Comparison of ENCODE assay signal across 8 cellular contexts in the genomic region with DNA sequence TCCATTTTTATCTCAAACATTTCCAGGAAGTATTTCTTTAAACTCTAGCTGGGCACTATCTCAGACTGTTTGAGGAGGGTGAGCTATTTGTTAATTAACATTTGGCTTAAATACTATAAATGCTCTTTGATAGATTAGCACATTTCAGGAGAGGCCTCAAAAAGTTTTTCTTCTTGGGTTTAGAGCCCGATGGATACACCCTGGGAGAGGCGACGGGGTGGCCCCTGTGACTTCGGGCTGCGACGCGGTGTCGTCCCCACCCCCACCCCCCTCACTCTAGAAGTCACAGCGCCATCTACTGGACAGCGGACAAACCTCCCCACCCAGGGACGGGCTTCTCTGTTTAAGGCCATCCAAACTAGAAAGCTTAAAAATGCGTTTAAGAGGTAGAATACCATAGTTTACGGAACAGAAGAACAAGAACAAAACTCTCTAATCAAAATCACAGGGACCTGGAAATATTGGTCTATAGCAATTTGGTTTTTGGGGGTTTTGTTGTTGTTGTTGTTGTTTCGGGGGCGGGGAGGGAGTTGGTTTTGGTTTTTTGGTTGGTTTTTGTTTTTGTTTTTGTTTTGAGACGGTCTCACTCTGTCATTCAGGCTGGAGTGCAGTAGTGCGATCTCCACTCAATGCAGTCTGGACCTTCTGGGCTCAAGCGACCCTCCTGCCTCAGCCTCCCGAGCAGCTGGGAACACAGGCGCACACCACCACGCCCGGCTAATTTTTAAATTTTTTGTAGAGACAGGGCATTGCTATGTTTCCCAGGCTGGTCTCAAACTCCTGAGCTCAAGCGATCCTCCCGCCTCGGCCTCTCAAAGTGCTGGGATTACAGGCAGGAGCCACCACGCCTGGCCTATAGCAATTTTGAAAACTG.
DNase-seq lines count a peak whose midpoint lies in the region; ATAC-seq, FAIRE-seq and TF ChIP-seq lines count a peak whose summit lies in the region.

No MANE protein-coding gene starts in this region.

- no peaks in the 10 kb centered on the region for H3K4me1 Mint-ChIP-seq in activated T-cell treated with anti-CD3 and anti-CD28 coated beads, Interleukin-2, amount 50 U/mL, for 4 hours (ENCODE audit: low read depth)
- H3K4me1 Mint-ChIP-seq in osteocyte (ENCODE audit: unreplicated experiment), result peaks cover 67% of the 10 kb centered on the region

- ATAC-seq in activated T-cell treated with anti-CD3 and anti-CD28 coated beads, Interleukin-2, amount 50 U/mL, for 4 hours, result peak in 1 of 2 donors; percentile 70
- ATAC-seq in GM21576 (IDR thresholded peaks at IDR 0.05; ENCODE audit: unreplicated experiment), result no peak

- H3K27ac Mint-ChIP-seq in osteocyte (ENCODE audit: unreplicated experiment), result peak overlapping the region; percentile 57

- TF ChIP-seq CTCF in AG09319 (IDR thresholded peaks at IDR 0.05; ENCODE audit: low read depth, low read length) (peak; percentile 84), osteocyte (IDR thresholded peaks at IDR 0.05) (peak; percentile 83)

- no peak for DNase-seq in AG09319 (ENCODE audit: extremely low read depth, low read depth)
- peak; percentile 67 for DNase-seq in GM19240 (ENCODE audit: insufficient read length, low spot score)
- peak; percentile 14 for DNase-seq in NCI-H82 treated with DMSO at 0.1 percent for 48 hours (lab: John Stamatoyannopoulos, UW; ENCODE audit: unreplicated experiment)
- peak; percentile 12 for DNase-seq in activated T-cell treated with anti-CD3 and anti-CD28 coated beads, Interleukin-2, amount 50 U/mL, for 4 hours
- peak; percentile 37 for DNase-seq in foreskin melanocyte
- peak; percentile 91 for DNase-seq in osteocyte (ENCODE audit: extremely low spot score, unreplicated experiment)
- DNase-seq in urothelium cell line (ENCODE audit: low spot score), result peak; percentile 89

- no peak for FAIRE-seq in urothelium cell line (lab: Jason Lieb, UNC)

- H3K27me3 Mint-ChIP-seq in activated T-cell treated with anti-CD3 and anti-CD28 coated beads, Interleukin-2, amount 50 U/mL, for 4 hours (ENCODE audit: low read depth), result peaks cover 46% of the 10 kb centered on the region
- H3K27me3 Mint-ChIP-seq in osteocyte (ENCODE audit: unreplicated experiment), result no peaks in the 10 kb centered on the region

- no peaks in the 10 kb centered on the region for H3K36me3 Mint-ChIP-seq in activated T-cell treated with anti-CD3 and anti-CD28 coated beads, Interleukin-2, amount 50 U/mL, for 4 hours (ENCODE audit: insufficient read depth)
- no peaks in the 10 kb centered on the region for H3K36me3 Mint-ChIP-seq in osteocyte (ENCODE audit: unreplicated experiment)

- no peaks in the 10 kb centered on the region for H3K9me3 Mint-ChIP-seq in activated T-cell treated with anti-CD3 and anti-CD28 coated beads, Interleukin-2, amount 50 U/mL, for 4 hours
- no peaks in the 10 kb centered on the region for H3K9me3 Mint-ChIP-seq in osteocyte (ENCODE audit: unreplicated experiment)

- no peak overlapping the region for H3K4me3 Mint-ChIP-seq in activated T-cell treated with anti-CD3 and anti-CD28 coated beads, Interleukin-2, amount 50 U/mL, for 4 hours
- peak overlapping the region; percentile 53 for H3K4me3 Mint-ChIP-seq in osteocyte (ENCODE audit: unreplicated experiment)
